In the genomic region with DNA sequence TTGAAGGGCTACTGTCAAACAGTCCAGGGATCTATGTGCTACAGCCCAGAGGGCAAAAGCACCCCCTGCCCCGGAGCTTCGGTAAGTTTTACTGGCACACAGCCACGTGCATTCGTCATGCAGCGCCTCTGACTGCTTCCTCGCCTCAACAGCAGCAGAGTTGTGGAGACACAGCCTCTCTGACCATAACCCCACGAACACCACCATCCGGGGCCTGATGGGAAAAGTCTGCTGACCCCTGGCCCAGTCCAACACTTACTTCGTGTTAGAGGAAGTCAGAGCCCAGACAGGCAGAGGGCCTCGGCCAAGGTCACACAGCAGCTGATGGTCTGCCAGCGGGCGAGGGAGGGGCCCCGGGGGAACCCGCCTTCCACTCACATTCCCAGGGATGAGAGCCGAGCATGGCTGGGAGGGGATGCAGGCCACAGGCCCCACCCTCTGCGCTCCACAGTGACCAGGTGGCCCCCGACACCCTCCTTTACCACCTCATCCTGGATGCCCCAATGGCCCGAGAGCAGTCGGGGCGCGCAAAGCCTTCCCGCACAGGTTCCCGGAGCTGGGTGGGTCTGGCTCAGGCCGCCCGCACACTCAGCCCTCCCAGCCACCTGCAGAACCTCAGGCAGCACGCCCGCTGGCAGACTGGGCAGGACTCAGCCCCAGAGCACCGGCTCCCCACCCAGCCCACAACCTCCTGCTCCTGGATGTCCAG, we compare ENCODE assay signal across 14 cellular contexts. TPM values are rescaled to one million over a fixed set of nuclear protein-coding genes. Genes with fewer than 3 reads are reported as not detected.
DNase-seq lines count a peak whose midpoint lies in the region; ATAC-seq and TF ChIP-seq lines count a peak whose summit lies in the region.
"Had no signal": no experiment of that assay in that cellular context is flagged by ENCODE, and none has a peak within 500 bp of the region (broad histone marks: within the 10 kb centered on the region; RNA-seq: fewer than 3 reads in every experiment).

No MANE protein-coding gene starts in this region.

- H3K9me3 Mint-ChIP-seq in memory B cell, result no peaks in the 10 kb centered on the region
- H3K9me3 Mint-ChIP-seq: IgD-negative memory B cell, natural killer cell, T-cell had no signal

- TF ChIP-seq CTCF in cardiac muscle cell (IDR thresholded peaks at IDR 0.05; ENCODE audit: low read depth, low read length), result no peak
- no peak for TF ChIP-seq CTCF in mammary epithelial cell (conservative IDR thresholded peaks at IDR 0.05 in 1 of 2, IDR thresholded peaks at IDR 0.05 in 1 of 2; ENCODE audit: extremely low read depth in 1 of 2, insufficient read depth in 1 of 2, low read depth in 1 of 2, low read length in 2 of 2)

- H3K36me3 ChIP-seq in cardiac muscle cell, result peaks cover 9% of the 10 kb centered on the region
- peaks cover 0 to 9% of the 10 kb centered on the region in 2 donors for H3K36me3 ChIP-seq in esophagus (ENCODE audit: control insufficient read depth in 2 of 2, insufficient read depth in 2 of 2, low read length in 1 of 2)
- H3K36me3 ChIP-seq in mammary epithelial cell (ENCODE audit: insufficient read depth, low read length), result peaks cover 2% of the 10 kb centered on the region

- no peaks in the 10 kb centered on the region for H3K4me1 Mint-ChIP-seq in memory B cell
- H3K4me1 Mint-ChIP-seq: IgD-negative memory B cell, natural killer cell had no signal

- no TSS peak for BruUV-seq in mammary epithelial cell (replicated peaks; lab: Mats Ljungman, UMichigan)

- no peaks in the 10 kb centered on the region for H3K27me3 ChIP-seq in cardiac muscle cell
- no peaks in the 10 kb centered on the region for H3K27me3 ChIP-seq in esophagus (ENCODE audit: control insufficient read depth in 1 of 2, insufficient read depth in 2 of 2, low read length in 2 of 2)
- H3K27me3 ChIP-seq in mammary epithelial cell (ENCODE audit: insufficient read depth, low read length), result no peaks in the 10 kb centered on the region

- 40 to 51% methylated on average over 27 to 28 of the region's 28 CpGs for WGBS in esophagus, 2 donors
- WGBS in mammary epithelial cell (ENCODE audit: low coverage, missing lambda C conversion rate), result 81% methylated on average over 17 of the region's 28 CpGs

- H3K27ac ChIP-seq in cardiac muscle cell (peak overlapping the region; percentile 81), esophagus (ENCODE audit: low read depth in 2 of 2, low read length in 1 of 2) (peak overlapping the region; percentile 15 to 63), mammary epithelial cell (ENCODE audit: insufficient read depth, low read depth, low read length) (no peak overlapping the region)

- H3K79me2 ChIP-seq in mammary epithelial cell (ENCODE audit: insufficient read depth, low read length), result no peaks in the 10 kb centered on the region

- H3K4me2 ChIP-seq in mammary epithelial cell (ENCODE audit: insufficient read depth, low read depth, low read length), result no peak overlapping the region

- CTCF ChIA-PET in mammary epithelial cell (lab: Charles Lee; ENCODE audit: low non-redundant PET), result interaction anchor here (0.6 kb wide), 1 partner anchor 34 kb away, joined by 3 read pairs; no protein-coding TSS in a partner anchor

- intact Hi-C loops in cardiac septum (cut with DNase I) (no loop called here), mammary epithelial cell (cut with micrococcal nuclease) (no loop called here)

- H3K4me3 Mint-ChIP-seq in memory B cell, result no peak overlapping the region
- H3K4me3 Mint-ChIP-seq: natural killer cell, T-cell had no signal

- no peaks in the 10 kb centered on the region for H3K27me3 Mint-ChIP-seq in memory B cell
- H3K27me3 Mint-ChIP-seq: IgD-negative memory B cell, T-cell had no signal

- peaks cover 34% of the 10 kb centered on the region for H3K4me1 ChIP-seq in cardiac muscle cell (ENCODE audit: low read depth)
- peaks cover 0 to 36% of the 10 kb centered on the region in 2 donors for H3K4me1 ChIP-seq in esophagus (ENCODE audit: control insufficient read depth in 2 of 2, insufficient read depth in 2 of 2, low read length in 1 of 2)
- peaks cover 14% of the 10 kb centered on the region for H3K4me1 ChIP-seq in mammary epithelial cell (ENCODE audit: insufficient read depth, low read length)

- H3K4me3 ChIP-seq in cardiac muscle cell (no peak overlapping the region), esophagus (ENCODE audit: low read depth in 1 of 2, low read length in 2 of 2) (no peak overlapping the region), mammary epithelial cell (replicated peaks in 1 of 3; ENCODE audit: insufficient read depth in 1 of 3, low read depth in 2 of 3, low read length in 3 of 3) (no peak overlapping the region)
- H3K4me3 ChIP-seq: thoracic aorta had no signal

- H3K9ac ChIP-seq in mammary epithelial cell (ENCODE audit: insufficient read depth, low read length), result no peak overlapping the region

- ATAC-seq in memory B cell (ENCODE audit: low read depth), result no peak
- ATAC-seq in HG03457 (IDR thresholded peaks at IDR 0.05; ENCODE audit: unreplicated experiment), result no peak
- ATAC-seq: natural killer cell, T-cell had no signal

- peak overlapping the region; percentile 41 for H3K27ac Mint-ChIP-seq in memory B cell
- H3K27ac Mint-ChIP-seq: natural killer cell had no signal

- dilution Hi-C loops in mammary epithelial cell (cut with HindIII; ENCODE audit: low sequenced_read_pairs), result loop anchor here (10.0 kb wide), 2 partner anchors 108 to 168 kb away; a partner anchor contains a TSS

- in situ Hi-C loops in mammary epithelial cell (cut with MboI; ENCODE audit: low sequenced_read_pairs in 2 of 2), result no loop called here

- H3K9me3 ChIP-seq in cardiac muscle cell (ENCODE audit: low read depth) (no peaks in the 10 kb centered on the region), esophagus (ENCODE audit: control insufficient read depth in 2 of 2, insufficient read depth in 1 of 2, low read depth in 1 of 2, low read length in 1 of 2) (no peaks in the 10 kb centered on the region), mammary epithelial cell (replicated peaks; ENCODE audit: insufficient read depth, low read length) (no peaks in the 10 kb centered on the region)
- H3K9me3 ChIP-seq: thoracic aorta had no signal

- DNase-seq in cardiac muscle cell (ENCODE audit: low read depth in 1 of 2, low spot score in 1 of 2) (peak in 1 of 2 donors; percentile 72), cardiac septum (ENCODE audit: low spot score) (no peak), memory B cell (ENCODE audit: low spot score in 2 of 2) (no peak), hypothalamus (lab: John Stamatoyannopoulos, UW) (no peak), Ammon's horn (ENCODE audit: low spot score) (no peak), mammary epithelial cell (no peak)
- DNase-seq: amygdala; natural killer cell; stimulated activated CD4-positive, alpha-beta T cell treated with anti-CD3 and anti-CD28 coated beads, Interleukin-4, amount 100 ng/mL, for 24 hours; T-cell had no signal

- H4K20me1 ChIP-seq in mammary epithelial cell (ENCODE audit: insufficient read depth, low read length), result no peaks in the 10 kb centered on the region

- peaks cover 3% of the 10 kb centered on the region for H3K36me3 Mint-ChIP-seq in memory B cell
- H3K36me3 Mint-ChIP-seq: IgD-negative memory B cell, natural killer cell, T-cell had no signal

- no peak overlapping the region for H2AFZ ChIP-seq in mammary epithelial cell (ENCODE audit: low read depth, low read length)

RNA-seq across cellular contexts. Expression of a gene that starts 5.0 kb away (rescaled TPM):
- total RNA-seq in cardiac muscle cell, result 21.1 and 29.1 TPM in 2 replicates
- polyA plus RNA-seq in cardiac muscle cell, result 22.1 and 30.6 TPM in 2 replicates
- 1.9 TPM for total RNA-seq in cardiac septum
- 1 to 10 TPM in 1 of 2 donors, under 1 TPM in 1; 0.95 to 1.3 TPM for polyA plus RNA-seq in esophagus
- total RNA-seq in mammary epithelial cell, result 1 to 10 TPM; 5.8 to 7.3 TPM
- polyA plus RNA-seq in mammary epithelial cell, result 0.88 TPM
- 1.1 TPM for polyA minus RNA-seq in mammary epithelial cell
- polyA plus RNA-seq: IgD-negative memory B cell had no signal

RNA-seq across cellular contexts. Expression of a gene that starts 8.7 kb away (rescaled TPM):
- total RNA-seq in cardiac muscle cell (188 and 355 TPM in 2 replicates), cardiac septum (486 TPM), mammary epithelial cell (100 to 1,000 TPM in 1 of 2 donors, 10 to 100 TPM in 1; 12.3 to 198 TPM)
- polyA plus RNA-seq in cardiac muscle cell (505 and 638 TPM in 2 replicates), esophagus (100 to 1,000 TPM; 234 to 289 TPM), mammary epithelial cell (137 TPM)
- 24.2 TPM for polyA minus RNA-seq in mammary epithelial cell

RNA-seq across cellular contexts. Expression of a gene that starts 15.6 kb away (rescaled TPM):
- 45.6 and 89.2 TPM in 2 replicates for total RNA-seq in cardiac muscle cell
- polyA plus RNA-seq in cardiac muscle cell, result 58.1 and 76.0 TPM in 2 replicates
- total RNA-seq in cardiac septum, result 97.5 TPM
- polyA plus RNA-seq in esophagus, result 10 to 100 TPM; 36.4 to 38.7 TPM
- 10 to 100 TPM; 17.5 to 73.8 TPM for total RNA-seq in mammary epithelial cell
- polyA plus RNA-seq in mammary epithelial cell, result 19.1 TPM
- polyA minus RNA-seq in mammary epithelial cell, result 26.2 TPM

RNA-seq across cellular contexts. Expression of a gene that starts 27.2 kb away (rescaled TPM):
- total RNA-seq in cardiac muscle cell, result 140 and 180 TPM in 2 replicates
- polyA plus RNA-seq in cardiac muscle cell, result 122 and 154 TPM in 2 replicates
- total RNA-seq in cardiac septum, result 49.7 TPM
- polyA plus RNA-seq in esophagus, result 10 to 100 TPM; 38.8 to 61.4 TPM
- 10 to 100 TPM; 57.7 to 67.5 TPM for total RNA-seq in mammary epithelial cell
- 32.7 TPM for polyA plus RNA-seq in mammary epithelial cell
- polyA minus RNA-seq in mammary epithelial cell, result 48.3 TPM

RNA-seq across cellular contexts. Expression of a gene that starts 36.3 kb away (rescaled TPM):
- 1,112 and 2,236 TPM in 2 replicates for total RNA-seq in cardiac muscle cell
- 716 and 851 TPM in 2 replicates for polyA plus RNA-seq in cardiac muscle cell
- 318 TPM for total RNA-seq in cardiac septum
- 100 to 1,000 TPM; 231 to 265 TPM for polyA plus RNA-seq in esophagus
- 100 to 1,000 TPM; 196 to 221 TPM for total RNA-seq in mammary epithelial cell
- polyA plus RNA-seq in mammary epithelial cell, result 132 TPM
- polyA minus RNA-seq in mammary epithelial cell, result 125 TPM
